ENCODE assay signal across 20 cellular contexts in the genomic region with DNA sequence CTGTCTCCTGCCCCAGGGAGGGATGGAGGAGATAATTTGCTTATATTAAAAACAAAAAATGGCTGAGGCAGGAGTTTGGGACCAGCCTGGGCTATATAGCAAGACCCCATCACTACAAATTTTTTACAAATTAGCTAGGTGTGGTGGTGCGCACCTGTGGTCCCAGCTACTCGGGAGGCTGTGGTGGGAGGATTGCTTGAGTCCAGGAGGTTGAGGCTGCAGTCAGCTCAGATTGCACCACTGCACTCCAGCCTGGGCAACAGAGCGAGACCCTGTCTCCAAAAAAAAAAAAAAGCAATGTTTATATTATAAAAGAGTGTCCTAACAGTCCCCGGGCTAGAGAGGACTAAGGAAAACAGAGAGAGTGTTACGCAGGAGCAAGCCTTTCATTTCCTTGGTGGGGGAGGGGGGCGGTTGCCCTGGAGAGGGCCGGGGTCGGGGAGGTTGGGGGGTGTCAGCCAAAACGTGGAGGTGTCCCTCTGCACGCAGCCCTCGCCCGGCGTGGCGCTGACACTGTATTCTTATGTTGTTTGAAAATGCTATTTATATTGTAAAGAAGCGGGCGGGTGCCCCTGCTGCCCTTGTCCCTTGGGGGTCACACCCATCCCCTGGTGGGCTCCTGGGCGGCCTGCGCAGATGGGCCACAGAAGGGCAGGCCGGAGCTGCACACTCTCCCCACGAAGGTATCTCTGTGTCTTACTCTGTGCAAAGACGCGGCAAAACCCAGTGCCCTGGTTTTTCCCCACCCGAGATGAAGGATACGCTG.
A peak's percentile ranks its signal among the peaks of the same experiment; 100 is the strongest.
DNase-seq lines count a peak whose midpoint lies in the region; ATAC-seq, FAIRE-seq and TF ChIP-seq lines count a peak whose summit lies in the region.
"Had no signal": no experiment of that assay in that cellular context is flagged by ENCODE, and none has a peak within 500 bp of the region (broad histone marks: within the 10 kb centered on the region; RNA-seq: fewer than 3 reads in every experiment).

No MANE protein-coding gene starts in this region.

- no peak for TF ChIP-seq POLR2A in K562 (conservative IDR thresholded peaks at IDR 0.05)

- intact Hi-C loops in K562 (cut with micrococcal nuclease), result loop anchor here (5.0 kb wide), 1 partner anchor 106 kb away; no protein-coding TSS in a partner anchor

- H2AFZ ChIP-seq in SK-N-SH (ENCODE audit: low read depth), result no peak overlapping the region
- H2AFZ ChIP-seq in K562 (ENCODE audit: low read depth, low read length), result no peak overlapping the region
- H2AFZ ChIP-seq in osteoblast (ENCODE audit: low read length), result no peak overlapping the region
- H2AFZ ChIP-seq: GM23338 had no signal

- H3K27me3 ChIP-seq in SK-N-SH (ENCODE audit: insufficient read depth) (no peaks in the 10 kb centered on the region), K562 (ENCODE audit: control insufficient read depth in 2 of 2, insufficient read depth in 2 of 2, low read length in 2 of 2) (no peaks in the 10 kb centered on the region), osteoblast (ENCODE audit: insufficient read depth, low read length) (no peaks in the 10 kb centered on the region)
- H3K27me3 ChIP-seq: SJSA1 had no signal

- POLR2A ChIA-PET in SK-N-SH (lab: Yijun Ruan, JAX), result no interaction called here
- POLR2A ChIA-PET in K562 (lab: Yijun Ruan, JAX), result interaction anchor here (0.5 to 1.0 kb wide), 4 partner anchors 13 to 36 kb away, joined by 3 to 6 read pairs (median 4); no protein-coding TSS in a partner anchor

- H3K79me2 ChIP-seq in SK-N-SH (ENCODE audit: insufficient read depth), result no peaks in the 10 kb centered on the region
- H3K79me2 ChIP-seq in K562 (ENCODE audit: control insufficient read depth, insufficient read depth, low read length), result no peaks in the 10 kb centered on the region
- H3K79me2 ChIP-seq in osteoblast (ENCODE audit: insufficient read depth, low read length), result no peaks in the 10 kb centered on the region

- ATAC-seq in SK-N-SH treated with all-trans-retinoic acid at 6 μM for 48 hours (no peak), K562 (no peak)

- no peaks in the 10 kb centered on the region for H3K9me3 ChIP-seq in SK-N-SH
- H3K9me3 ChIP-seq in K562 (replicated peaks; ENCODE audit: control insufficient read depth, insufficient read depth, low read depth, low read length), result no peaks in the 10 kb centered on the region
- no peaks in the 10 kb centered on the region for H3K9me3 ChIP-seq in osteoblast (ENCODE audit: low read depth, low read length)
- H3K9me3 ChIP-seq: SJSA1 had no signal

- H3K9me2 ChIP-seq in SK-N-SH, result no peaks in the 10 kb centered on the region

- no TSS peak for BruUV-seq in K562 (replicated peaks; lab: Mats Ljungman, UMichigan)

- CTCF ChIA-PET in SK-N-SH (lab: Yijun Ruan, JAX) (interaction anchor here (0.7 to 7.2 kb wide), 5 partner anchors 15 to 103 kb away, joined by 3 to 42 read pairs (median 7); no protein-coding TSS in a partner anchor), K562 (lab: Yijun Ruan, JAX; ENCODE audit: low intra/inter-chr PET ratio) (interaction anchor here (1.0 kb wide), 1 partner anchor 104 kb away, joined by 4 read pairs; no protein-coding TSS in a partner anchor)

- H3K4me2 ChIP-seq in SK-N-SH, result no peak overlapping the region
- no peak overlapping the region for H3K4me2 ChIP-seq in K562 (ENCODE audit: insufficient read depth, low read length)
- H3K4me2 ChIP-seq in osteoblast (ENCODE audit: insufficient read depth, low read length), result no peak overlapping the region
- H3K4me2 ChIP-seq: GM23338, KMS-11 had no signal

- 92% methylated on average over 19 of the region's 24 CpGs for WGBS in SK-N-SH (ENCODE audit: low lambda C conversion rate)
- WGBS in K562 (ENCODE audit: insufficient coverage, low coverage, missing lambda C conversion rate), result 82% methylated on average over 12 of the region's 24 CpGs

- peaks cover 3% of the 10 kb centered on the region for H3K9me1 ChIP-seq in K562 (ENCODE audit: control insufficient read depth, insufficient read depth, low read length)

- no peaks in the 10 kb centered on the region for H4K20me1 ChIP-seq in SK-N-SH (ENCODE audit: insufficient read depth)
- no peaks in the 10 kb centered on the region; the same call in 1 of the 2 replicates for H4K20me1 ChIP-seq in K562 (replicated peaks; ENCODE audit: control insufficient read depth, insufficient read depth, low read length)
- no peaks in the 10 kb centered on the region for H4K20me1 ChIP-seq in osteoblast (ENCODE audit: insufficient read depth, low read length)

- H3F3A ChIP-seq in SK-N-SH (replicated peaks; ENCODE audit: insufficient read depth), result no peaks in the 10 kb centered on the region

- H3K36me3 ChIP-seq in SK-N-SH (replicated peaks in 1 of 2; ENCODE audit: control insufficient read depth in 1 of 2, insufficient read depth in 2 of 2, low read length in 1 of 2), result peaks cover 0 to 25% of the 10 kb centered on the region in 2 experiments
- peaks cover 4% of the 10 kb centered on the region; the same call in 1 of the 3 replicates for H3K36me3 ChIP-seq in K562 (ENCODE audit: control insufficient read depth, insufficient read depth, low read length)
- H3K36me3 ChIP-seq in osteoblast (ENCODE audit: insufficient read depth, low read length), result no peaks in the 10 kb centered on the region

- TF ChIP-seq CTCF in SK-N-SH (IDR thresholded peaks at IDR 0.05) (no peak), K562 (IDR thresholded peaks at IDR 0.05 in 2 of 3, conservative IDR thresholded peaks at IDR 0.05 in 1 of 3; ENCODE audit: insufficient read depth in 2 of 3, low read depth in 1 of 3, low read length in 3 of 3) (no peak), osteoblast (IDR thresholded peaks at IDR 0.05; ENCODE audit: extremely low read depth, low read depth, low read length) (no peak)

- TF ChIP-seq RAD21 in SK-N-SH (IDR thresholded peaks at IDR 0.05; ENCODE audit: low read length) (no peak), K562 (CRISPR knock-in tag; conservative IDR thresholded peaks at IDR 0.05 in 1 of 2, IDR thresholded peaks at IDR 0.05 in 1 of 2) (no peak)

- H3K4me1 ChIP-seq in SK-N-SH (ENCODE audit: control insufficient read depth in 1 of 2, insufficient read depth in 2 of 2, low read depth in 1 of 2, low read length in 1 of 2) (peaks cover 0 to 2% of the 10 kb centered on the region in 2 experiments; a peak in 1 of 4 replicates), K562 (replicated peaks in 1 of 2; ENCODE audit: control insufficient read depth in 2 of 2, insufficient read depth in 2 of 2, low read length in 2 of 2) (peaks cover 0 to 40% of the 10 kb centered on the region in 2 experiments; a peak in 2 of 5 replicates), osteoblast (ENCODE audit: insufficient read depth, low read length) (no peaks in the 10 kb centered on the region)
- H3K4me1 ChIP-seq: SJSA1 had no signal

- H3K27ac ChIP-seq in SK-N-SH (ENCODE audit: low read depth in 2 of 2, low read length in 1 of 2) (no peak overlapping the region), K562 (ENCODE audit: extremely low read depth, low read depth, low read length) (no peak overlapping the region), osteoblast (ENCODE audit: low read depth, low read length) (no peak overlapping the region)
- H3K27ac ChIP-seq: 22Rv1, KMS-11, SJSA1 had no signal

- DNase-seq in SK-N-SH, result peak; percentile 30
- no peak for DNase-seq in K562 (ENCODE audit: extremely low read depth in 1 of 4, low spot score in 3 of 4)
- peak; percentile 44 for DNase-seq in osteoblast (ENCODE audit: insufficient read length, low spot score, missing footprints)
- no peak for DNase-seq in NOMO-1 (lab: John Stamatoyannopoulos, UW; ENCODE audit: unreplicated experiment in 2 of 2)
- no peak for DNase-seq in KG1 (lab: John Stamatoyannopoulos, UW)
- DNase-seq in HuH-7 (ENCODE audit: low spot score), result no peak
- no peak for DNase-seq in OCI-M1 (lab: John Stamatoyannopoulos, UW)
- DNase-seq: DMS 273 treated with DMSO at 0.1 percent for 48 hours, NCI-H1417, NCI-H187 treated with DMSO at 0.1 percent for 48 hours, NCI-H226, NCI-H524 treated with DMSO at 0.1 percent for 48 hours, SW 1271 had no signal

- H3K4me3 ChIP-seq in SK-N-SH (ENCODE audit: low read depth in 2 of 2, low read length in 1 of 2), result no peak overlapping the region
- no peak overlapping the region for H3K4me3 ChIP-seq in K562
- H3K4me3 ChIP-seq in osteoblast (ENCODE audit: insufficient read depth, low read length), result no peak overlapping the region
- H3K4me3 ChIP-seq: GM23338, SJSA1 had no signal

- TF ChIP-seq EP300 in SK-N-SH (IDR thresholded peaks at IDR 0.05; ENCODE audit: borderline replicate concordance in 1 of 2, low read depth in 1 of 2, low read length in 1 of 2), result no peak
- TF ChIP-seq EP300 in K562 (IDR thresholded peaks at IDR 0.05; ENCODE audit: low read length), result no peak

- FAIRE-seq in K562 (lab: Jason Lieb, UNC), result no peak
- FAIRE-seq: G401.6, GM19239 had no signal

- H3K9ac ChIP-seq in SK-N-SH, result no peak overlapping the region
- 0 out of 4 replicates have a peak overlapping the region, but pooled peaks of 1 of the 2 experiments have one; percentile 26 for H3K9ac ChIP-seq in K562 (ENCODE audit: insufficient read depth in 1 of 2, low read depth in 2 of 2, low read length in 2 of 2)
- H3K9ac ChIP-seq: KMS-11 had no signal

- in situ Hi-C loops in K562 (cut with MboI), result no loop called here

TF ChIP-seq in SK-N-SH, 30 proteins besides CTCF, POLR2A, EP300 and RAD21 (continues in another document):
- TF ChIP-seq CHD2 (IDR thresholded peaks at IDR 0.05; ENCODE audit: low read length, partially characterized antibody) (no peak), FOXM1 (IDR thresholded peaks at IDR 0.05; ENCODE audit: low read depth) (no peak), GABPA (IDR thresholded peaks at IDR 0.05; ENCODE audit: low read depth) (no peak), EZH2phosphoT487 (IDR thresholded peaks at IDR 0.05; ENCODE audit: borderline replicate concordance, low read depth) (no peak), TAF1 (IDR thresholded peaks at IDR 0.05; ENCODE audit: borderline replicate concordance, low read depth, low read length) (no peak)

TF ChIP-seq in SK-N-SH treated with all-trans-retinoic acid at 6 μM for 48 hours, 23 proteins besides CTCF, POLR2A, EP300 and RAD21 (continues in another document):
- TF ChIP-seq OSR1 (CRISPR knock-in tag; IDR thresholded peaks at IDR 0.05) (no peak), ZFP30 (CRISPR knock-in tag; IDR thresholded peaks at IDR 0.05) (no peak), ISL1 (CRISPR knock-in tag; IDR thresholded peaks at IDR 0.05) (no peak), PPARA (CRISPR knock-in tag; IDR thresholded peaks at IDR 0.05; ENCODE audit: borderline replicate concordance) (no peak)

TF ChIP-seq in K562, 482 proteins besides CTCF, POLR2A, EP300 and RAD21:
- TF ChIP-seq TAF1 (IDR thresholded peaks at IDR 0.05; ENCODE audit: control insufficient read depth, extremely low read depth, insufficient read depth, low read length, severe bottlenecking) (no peak), ZNF121 (CRISPR knock-in tag; conservative IDR thresholded peaks at IDR 0.05) (0 out of 2 replicates have a peak, but pooled peaks have one; percentile 29)

Comparison
In these comparisons a context has a peak if more than half of its experiments do, and no peak if none do; other contexts are left out.
1. DNase-seq: peak in SK-N-SH (single experiment) and osteoblast (single experiment); none in K562 (0 of 4), NOMO-1 (0 of 2), KG1 (single experiment), HuH-7 (single experiment) and OCI-M1 (single experiment).